8 cellular contexts compared by ENCODE assay signal in genomic region chr9:88388203-88388885, GRCh38. TPM values are rescaled to one million over a fixed set of nuclear protein-coding genes. Genes with fewer than 3 reads are reported as not detected.
DNase-seq lines count a peak whose midpoint lies in the region; ATAC-seq, FAIRE-seq and TF ChIP-seq lines count a peak whose summit lies in the region.

Gene SPIN1, plus strand, starts transcription at chr9:88388444. Its CDS starts 38,096 bp downstream, at chr9:88426540.

- peak within 1 kb of the TSS; percentile 95 for H3K27ac ChIP-seq in GM23338 (ENCODE audit: low read depth)
- H3K27ac ChIP-seq in pancreas = peak within 1 kb of the TSS; percentile 83 to 92 (median 90)
- peak within 1 kb of the TSS; percentile 83 to 95 (median 93) for H3K27ac ChIP-seq in thyroid gland

- H3K9me3 ChIP-seq in pancreas (no peaks in the 10 kb centered on the region), thyroid gland (no peaks in the 10 kb centered on the region)

- peaks cover 35% of the 10 kb centered on the region for H4K20me1 ChIP-seq in GM23338 (replicated peaks; ENCODE audit: insufficient read depth)

- peaks cover 18% of the 10 kb centered on the region for H3K27me3 Mint-ChIP-seq in GM23338 (ENCODE audit: insufficient read depth, low read depth, poor library complexity)

- H3K36me3 ChIP-seq in GM06990 (ENCODE audit: control insufficient read depth, insufficient read depth, low read length) = no peaks in the 10 kb centered on the region
- H3K36me3 ChIP-seq in GM23338 (ENCODE audit: insufficient read depth) = 0 out of 2 replicates have a peak, but pooled peaks cover 6% of the 10 kb centered on the region
- no peaks in the 10 kb centered on the region for H3K36me3 ChIP-seq in pancreas
- no peaks in the 10 kb centered on the region for H3K36me3 ChIP-seq in thyroid gland

- H3K4me3 ChIP-seq in GM06990 (replicated peaks; ENCODE audit: low read depth, low read length) (peak within 1 kb of the TSS; percentile 77), GM23338 (peak within 1 kb of the TSS; percentile 90), pancreas (peak within 1 kb of the TSS; percentile 75 to 88 (median 82)), thyroid gland (replicated peaks in 1 of 3) (peak within 1 kb of the TSS; percentile 63 to 95 (median 81))

- H3K27me3 ChIP-seq in GM06990 (replicated peaks; ENCODE audit: control insufficient read depth, insufficient read depth, low read length) = no peaks in the 10 kb centered on the region
- no peaks in the 10 kb centered on the region for H3K27me3 ChIP-seq in GM23338 (ENCODE audit: insufficient read depth)
- H3K27me3 ChIP-seq in pancreas = no peaks in the 10 kb centered on the region
- H3K27me3 ChIP-seq in thyroid gland = no peaks in the 10 kb centered on the region

- TF ChIP-seq CTCF in GM06990 (IDR thresholded peaks at IDR 0.05; ENCODE audit: insufficient read depth, low read length, poor library complexity, severe bottlenecking) (no peak), GM23338 (conservative IDR thresholded peaks at IDR 0.05; ENCODE audit: low read depth in 2 of 2) (peak in 1 of 2 experiments; percentile 44; a peak in 1 of 4 replicates), pancreas (IDR thresholded peaks at IDR 0.05) (peak in 1 of 4 donors; percentile 15), thyroid gland (IDR thresholded peaks at IDR 0.05) (peak in 3 of 6 experiments; percentile 62 to 88 (median 79))

- H3K4me1 ChIP-seq in GM23338 (ENCODE audit: insufficient read depth) (peaks cover 40% of the 10 kb centered on the region), pancreas (peaks cover 5 to 14% (median 10%) of the 10 kb centered on the region in 3 donors), thyroid gland (peaks cover 11 to 16% of the 10 kb centered on the region in 2 donors)

- DNase-seq in GM06990 (ENCODE audit: extremely low read depth, insufficient read length) (peak; percentile 85), GM23338 (ENCODE audit: low spot score) (peak; percentile 89), LHCN-M2 (ENCODE audit: low read depth) (peak; percentile 61), SKM-1 treated with dmso at 0.1 percent for 144 hours (lab: John Stamatoyannopoulos, UW; ENCODE audit: unreplicated experiment) (peak; percentile 35), head of caudate nucleus (peak in 40 of 42 donors; percentile 38 to 87 (median 72)), pancreas (peak; percentile 78 to 98 (median 91)), thyroid gland (peak; percentile 80 to 81)
- DNase-seq in activated naive CD4-positive, alpha-beta T cell treated with anti-CD3 and anti-CD28 coated beads, Interleukin-2, amount 50 U/mL, for 72 hours (ENCODE audit: low spot score in 2 of 2) = peak; percentile 88

- H3K4me1 Mint-ChIP-seq in GM23338 = peaks cover 42% of the 10 kb centered on the region

- TF ChIP-seq POLR2A in thyroid gland (IDR thresholded peaks at IDR 0.05) = peak in 1 of 2 donors; percentile 90

- peaks cover 73% of the 10 kb centered on the region for H3K79me2 ChIP-seq in GM23338 (replicated peaks; ENCODE audit: insufficient read depth)

- peak within 1 kb of the TSS; percentile 89 for H3K4me2 ChIP-seq in GM23338

- H3K9me3 Mint-ChIP-seq in GM23338 = peaks cover 6% of the 10 kb centered on the region; the same call in 1 of the 3 replicates
- no peaks in the 10 kb centered on the region for H3K9me3 Mint-ChIP-seq in activated naive CD4-positive, alpha-beta T cell treated with anti-CD3 and anti-CD28 coated beads, Interleukin-2, amount 50 U/mL, for 72 hours

- H3K36me3 Mint-ChIP-seq in GM23338 (ENCODE audit: low read depth) = peaks cover 29% of the 10 kb centered on the region
- peaks cover 5 to 14% of the 10 kb centered on the region in 2 donors for H3K36me3 Mint-ChIP-seq in activated naive CD4-positive, alpha-beta T cell treated with anti-CD3 and anti-CD28 coated beads, Interleukin-2, amount 50 U/mL, for 72 hours

- peaks cover 7% of the 10 kb centered on the region for H3F3A ChIP-seq in GM23338 (replicated peaks; ENCODE audit: low read depth)

- WGBS in pancreas, 2 donors = 0 to 1% methylated on average over 37 to 105 of the region's 106 CpGs
- WGBS in thyroid gland, 2 donors = no CpG with 5 or more reads among the region's 106 CpGs

- intact Hi-C loops in head of caudate nucleus (cut with DNase I) (no loop called here), pancreas (cut with DNase I) (no loop called here), thyroid gland (cut with DNase I) (no loop called here)

- peak within 1 kb of the TSS; percentile 94 for H3K27ac Mint-ChIP-seq in GM23338
- H3K27ac Mint-ChIP-seq in activated naive CD4-positive, alpha-beta T cell treated with anti-CD3 and anti-CD28 coated beads, Interleukin-2, amount 50 U/mL, for 72 hours = peak within 1 kb of the TSS; percentile 90 to 99

- peak within 1 kb of the TSS; percentile 33; the same call in 1 of the 2 replicates for H2AFZ ChIP-seq in GM23338

- H3K9me2 ChIP-seq in GM23338 (ENCODE audit: insufficient read depth) = no peaks in the 10 kb centered on the region

- no peak for FAIRE-seq in pancreas (lab: Jason Lieb, UNC)

- peak within 1 kb of the TSS; percentile 93 for H3K4me3 Mint-ChIP-seq in GM23338

- ATAC-seq in GM23338 (peak; percentile 68), pancreas (peak; percentile 87 to 91 (median 88))
- ATAC-seq in activated naive CD4-positive, alpha-beta T cell treated with anti-CD3 and anti-CD28 coated beads, Interleukin-2, amount 50 U/mL, for 72 hours = peak; percentile 80 to 82

TF ChIP-seq in GM23338, 12 proteins besides CTCF, POLR2A, EP300 and RAD21 (continues in another document):
- TF ChIP-seq ZNF462 (CRISPR knock-in tag; IDR thresholded peaks at IDR 0.05) (no peak), EZH2 (IDR thresholded peaks at IDR 0.05; ENCODE audit: low read depth, unreplicated experiment) (no peak)

RNA-seq across cellular contexts. Expression of gene SPIN1, which starts in this region (rescaled TPM):
- total RNA-seq in GM23338 (2014; rRNA removed; shearing (Covaris generic)) = 144 and 158 TPM in 2 replicates
- polyA plus RNA-seq in GM23338 (2016; fragmentation: Nextera tagmentation; extraction: Ambion mirVana) = 48.6 and 49.0 TPM in 2 replicates
- 108 and 113 TPM in 2 replicates for total RNA-seq in LHCN-M2 (2014; rRNA removed)
- 44.6 TPM for polyA plus RNA-seq in LHCN-M2 (2012)
- 10 to 100 TPM; 20.5 to 32.9 TPM for total RNA-seq in activated naive CD4-positive, alpha-beta T cell treated with anti-CD3 and anti-CD28 coated beads, Interleukin-2, amount 50 U/mL, for 72 hours
- 10 to 100 TPM; 24.2 to 53.4 (median 29.3) TPM for total RNA-seq in pancreas
- 10 to 100 TPM; 17.8 to 28.7 TPM for polyA plus RNA-seq in pancreas
- 100 to 1,000 TPM in 2 of 4 donors, 10 to 100 TPM in 2; 91.9 to 126 (median 103) TPM for total RNA-seq in thyroid gland

Comparison
In these comparisons a context has a peak if more than half of its experiments do, and no peak if none do; other contexts are left out.
1. Peak in every context shown above with its lines: DNase-seq, ATAC-seq, H3K4me3 ChIP-seq and H3K27ac ChIP-seq.
2. DNase-seq: peak in every context shown above with its lines; median percentile 91 in pancreas; 89 in GM23338; 88 in activated naive CD4-positive, alpha-beta T cell treated with anti-CD3 and anti-CD28 coated beads, Interleukin-2, amount 50 U/mL, for 72 hours; 85 in GM06990; 80 in thyroid gland; 72 in head of caudate nucleus; 61 in LHCN-M2; 35 in SKM-1 treated with dmso at 0.1 percent for 144 hours.